Comparison of ENCODE assay signal across 30 cellular contexts in genomic region chr12:71695782-71696181, GRCh38.
"Had no signal": no experiment of that assay in that cellular context is flagged by ENCODE, and none has a peak within 500 bp of the region (broad histone marks: within the 10 kb centered on the region; RNA-seq: fewer than 3 reads in every experiment).

No MANE protein-coding gene starts in this region.

- H3K4me3 ChIP-seq: PC-9 had no signal

- H2AFZ ChIP-seq: PC-9 had no signal

- DNase-seq: activated B cell treated with CpG ODN at 0.5 μM for 24 hours; activated CD4-positive, alpha-beta memory T cell treated with anti-CD3 and anti-CD28 coated beads for 36 hours; activated CD4-positive, alpha-beta T cell treated with anti-CD3 and anti-CD28 coated beads for 4 hours; activated CD4-positive, alpha-beta T cell treated with anti-CD3 and anti-CD28 coated beads, Interleukin-2, amount 50 U/mL, for 1 hour; activated CD4-positive, CD25-positive, alpha-beta regulatory T cell treated with anti-CD3 and anti-CD28 coated beads, Interleukin-2, amount 50 U/mL, for 72 hours; activated CD8-positive, alpha-beta memory T cell treated with anti-CD3 and anti-CD28 coated beads, Interleukin-2, amount 50 U/mL, for 4 hours; activated gamma-delta T cell treated with Interleukin-2 at 50 U/mL for 16 hours; activated naive CD4-positive, alpha-beta T cell treated with anti-CD3 and anti-CD28 coated beads for 36 hours; activated naive CD8-positive, alpha-beta T cell treated with anti-CD3 and anti-CD28 coated beads, Interleukin-2, amount 50 U/mL, for 24 hours; activated T-cell treated with anti-CD3 and anti-CD28 coated beads for 4 hours; activated T-cell treated with anti-CD3 and anti-CD28 coated beads, Interleukin-2, amount 50 U/mL, for 4 hours; anterior cingulate cortex; central memory CD4-positive, alpha-beta T cell; NCI-H1105; NCI-H1417 treated with DMSO at 0.1 percent for 48 hours; NCI-H187 treated with DMSO at 0.1 percent for 48 hours; NCI-H2081; NCI-H345; NCI-H524 treated with DMSO at 0.1 percent for 48 hours; PC-9; SIG-M5; SW 1271; T-helper 1 cell; T-helper 2 cell; T-helper 9 cell had no signal

- H3K4me2 ChIP-seq: PC-9 had no signal

- ATAC-seq: activated naive CD8-positive, alpha-beta T cell treated with anti-CD3 and anti-CD28 coated beads, Interleukin-2, amount 50 U/mL, for 24 hours; activated T-cell treated with anti-CD3 and anti-CD28 coated beads, Interleukin-2, amount 50 U/mL, for 4 hours; Right ventricle myocardium inferior; SK-N-SH treated with all-trans-retinoic acid at 6 μM for 48 hours had no signal

- H3K27ac ChIP-seq: KMS-11, PC-9, RWPE1, VCaP had no signal
